30 cellular contexts compared by ENCODE assay signal in the genomic region with DNA sequence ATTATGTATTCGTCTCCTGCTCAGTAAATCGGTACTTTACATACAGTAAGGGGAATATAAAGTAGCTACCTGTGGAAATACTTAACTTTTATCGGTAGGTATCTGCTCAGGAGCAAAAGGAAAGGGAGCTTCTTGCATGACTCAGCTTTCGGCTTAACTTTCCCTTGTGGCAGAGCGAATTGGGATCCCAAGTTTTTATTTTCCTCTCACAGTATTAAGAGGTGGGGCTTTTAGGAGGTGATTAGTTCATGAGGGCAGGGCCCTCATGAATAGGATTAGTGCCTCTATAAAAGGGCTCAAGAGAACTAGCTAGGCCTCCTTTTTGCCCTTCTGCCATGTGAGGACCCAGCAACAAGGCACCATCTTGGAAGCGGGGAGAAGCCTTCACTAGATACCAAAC.
"Had no signal": no experiment of that assay in that cellular context is flagged by ENCODE, and none has a peak within 500 bp of the region (broad histone marks: within the 10 kb centered on the region; RNA-seq: fewer than 3 reads in every experiment).

No MANE protein-coding gene starts in this region.

- H3K36me3 ChIP-seq: cardiac muscle cell, neutrophil, ovary, thyroid gland, vagina had no signal

- H3K27me3 ChIP-seq: body of pancreas, cardiac muscle cell, hepatocyte, neutrophil, ovary, sigmoid colon, thyroid gland, upper lobe of left lung, vagina had no signal

- H3K4me1 ChIP-seq: gastroesophageal sphincter, sigmoid colon, stomach, thyroid gland, upper lobe of left lung, vagina had no signal

- H3K27ac ChIP-seq: body of pancreas, cardiac muscle cell, coronary artery, dorsolateral prefrontal cortex, gastroesophageal sphincter, hepatocyte, neutrophil, ovary, sigmoid colon, stomach, thyroid gland, upper lobe of left lung, vagina had no signal

- H3K4me3 ChIP-seq: body of pancreas, cardiac muscle cell, coronary artery, dorsolateral prefrontal cortex, gastroesophageal sphincter, hepatocyte, ovary, sigmoid colon, smooth muscle cell, stomach, thyroid gland, upper lobe of left lung, vagina had no signal

- ATAC-seq: activated naive CD4-positive, alpha-beta T cell treated with anti-CD3 and anti-CD28 coated beads, Interleukin-2, amount 50 U/mL, for 72 hours; activated T-cell treated with anti-CD3 and anti-CD28 coated beads, Interleukin-2, amount 50 U/mL, for 4 hours; activated T-helper 17 cell treated with anti-CD3 and anti-CD28 coated beads, Interleukin-2, amount 50 U/mL, for 72 hours; body of pancreas; gastroesophageal sphincter; left ventricle myocardium superior; stimulated activated naive B cell treated with anti-CD40 and anti-IgM and Interleukin-4, amounts not matched to agents 10 μg/mL and 1 μg/mL and 100 μg/mL, for 72 hours; T-helper 17 cell; WTC11 had no signal

- H3K9me3 ChIP-seq: body of pancreas, gastroesophageal sphincter, neutrophil, ovary, sigmoid colon, stomach, thyroid gland, upper lobe of left lung, vagina had no signal

- DNase-seq: activated CD4-positive, alpha-beta memory T cell treated with anti-CD3 and anti-CD28 coated beads, Interleukin-2, amount 10 ng/mL, durations not matched to agents 7 days and 5 days; activated CD4-positive, alpha-beta T cell treated with anti-CD3 and anti-CD28 coated beads for 1 hour; activated CD4-positive, alpha-beta T cell treated with anti-CD3 and anti-CD28 coated beads, Interleukin-2, amount 10 ng/mL, durations not matched to agents 7 days and 5 days; activated gamma-delta T cell treated with Interleukin-2 at 50 U/mL for 16 hours; activated T-cell treated with anti-CD3 and anti-CD28 coated beads, Interleukin-2, amount 50 U/mL, for 4 hours; body of pancreas; cerebellar nuclear complex; dorsolateral prefrontal cortex; effector memory CD4-positive, alpha-beta T cell; islet precursor cell; left ventricle myocardium superior; ovary; retina; sigmoid colon; stimulated activated CD4-positive, alpha-beta T cell treated with anti-CD3 and anti-CD28 coated beads, Interleukin-1b, Interleukin-23, amount 100 ng/mL, for 48 hours; stimulated activated naive B cell treated with anti-CD40 and anti-IgM and Interleukin-4, amounts not matched to agents 10 μg/mL and 1 μg/mL and 100 μg/mL, for 72 hours; stomach; T-helper 17 cell; thyroid gland; upper lobe of left lung had no signal
